ENCODE assay signal across 17 cellular contexts in genomic region chr4:22587253-22587652, GRCh38.
DNase-seq lines count a peak whose midpoint lies in the region; ATAC-seq and TF ChIP-seq lines count a peak whose summit lies in the region.
"Had no signal": no experiment of that assay in that cellular context is flagged by ENCODE, and none has a peak within 500 bp of the region (broad histone marks: within the 10 kb centered on the region; RNA-seq: fewer than 3 reads in every experiment).

No MANE protein-coding gene starts in this region.

- no peaks in the 10 kb centered on the region for H3K36me3 Mint-ChIP-seq in activated CD4-positive, alpha-beta T cell treated with anti-CD3 and anti-CD28 coated beads, Interleukin-2, amount 10 ng/mL, durations not matched to agents 24 days and 14 days (ENCODE audit: low read depth)
- H3K36me3 Mint-ChIP-seq in activated CD4-positive, alpha-beta T cell treated with anti-CD3 and anti-CD28 coated beads, Interleukin-2, amount 10 ng/mL, durations not matched to agents 7 days and 5 days (ENCODE audit: low read depth) = no peaks in the 10 kb centered on the region
- no peaks in the 10 kb centered on the region for H3K36me3 Mint-ChIP-seq in activated naive CD8-positive, alpha-beta T cell treated with anti-CD3 and anti-CD28 coated beads, Interleukin-2, amount 10 ng/mL, durations not matched to agents 7 days and 5 days
- H3K36me3 Mint-ChIP-seq in activated naive CD8-positive, alpha-beta T cell treated with anti-CD3 and anti-CD28 coated beads for 36 hours = no peaks in the 10 kb centered on the region
- H3K36me3 Mint-ChIP-seq in activated CD8-positive, alpha-beta T cell treated with anti-CD3 and anti-CD28 coated beads for 36 hours (ENCODE audit: low read depth) = no peaks in the 10 kb centered on the region
- H3K36me3 Mint-ChIP-seq: CD4-positive, alpha-beta memory T cell had no signal

- no peaks in the 10 kb centered on the region for H3K27me3 ChIP-seq in esophagus muscularis mucosa

- DNase-seq in activated CD4-positive, alpha-beta T cell treated with anti-CD3 and anti-CD28 coated beads, Interleukin-2, amount 10 ng/mL, durations not matched to agents 24 days and 14 days = peak; percentile 44
- DNase-seq in activated CD4-positive, alpha-beta T cell treated with anti-CD3 and anti-CD28 coated beads, Interleukin-2, amount 10 ng/mL, durations not matched to agents 7 days and 5 days = no peak
- DNase-seq in activated naive CD8-positive, alpha-beta T cell treated with anti-CD3 and anti-CD28 coated beads, Interleukin-2, amount 10 ng/mL, durations not matched to agents 7 days and 5 days = no peak
- DNase-seq in activated naive CD8-positive, alpha-beta T cell treated with anti-CD3 and anti-CD28 coated beads for 36 hours = no peak
- no peak for DNase-seq in activated CD8-positive, alpha-beta T cell treated with anti-CD3 and anti-CD28 coated beads for 36 hours
- DNase-seq in esophagus muscularis mucosa (ENCODE audit: extremely low spot score) (peak; percentile 24), Kasumi-1 (lab: John Stamatoyannopoulos, UW) (no peak)
- DNase-seq: C1 segment of cervical spinal cord; Calu3; CD4-positive, alpha-beta memory T cell; COR-L47; DMS53; DMS79 treated with DMSO at 0.1 percent for 48 hours; GF-D8; GOT3; HFFc6 had no signal

- no peak for TF ChIP-seq EP300 in esophagus muscularis mucosa (IDR thresholded peaks at IDR 0.05)

- CTCF ChIA-PET in activated CD4-positive, alpha-beta T cell treated with anti-CD3 and anti-CD28 coated beads, Interleukin-2, amount 10 ng/mL, durations not matched to agents 7 days and 5 days (lab: Charles Lee) = no interaction called here
- CTCF ChIA-PET in activated CD8-positive, alpha-beta T cell treated with anti-CD3 and anti-CD28 coated beads for 36 hours (lab: Charles Lee) = no interaction called here

- peak; percentile 30 for ATAC-seq in activated naive CD8-positive, alpha-beta T cell treated with anti-CD3 and anti-CD28 coated beads, Interleukin-2, amount 10 ng/mL, durations not matched to agents 7 days and 5 days (ENCODE audit: low read depth)
- ATAC-seq in activated CD8-positive, alpha-beta T cell treated with anti-CD3 and anti-CD28 coated beads for 36 hours = peak; percentile 7

- no peak for TF ChIP-seq POLR2A in esophagus muscularis mucosa (IDR thresholded peaks at IDR 0.05; ENCODE audit: low read depth)

- no peak overlapping the region for H3K27ac ChIP-seq in esophagus muscularis mucosa (replicated peaks in 1 of 4)

- no peak overlapping the region for H3K4me3 Mint-ChIP-seq in activated CD4-positive, alpha-beta T cell treated with anti-CD3 and anti-CD28 coated beads, Interleukin-2, amount 10 ng/mL, durations not matched to agents 24 days and 14 days
- no peak overlapping the region for H3K4me3 Mint-ChIP-seq in activated CD4-positive, alpha-beta T cell treated with anti-CD3 and anti-CD28 coated beads, Interleukin-2, amount 10 ng/mL, durations not matched to agents 7 days and 5 days
- H3K4me3 Mint-ChIP-seq in activated naive CD8-positive, alpha-beta T cell treated with anti-CD3 and anti-CD28 coated beads, Interleukin-2, amount 10 ng/mL, durations not matched to agents 7 days and 5 days = no peak overlapping the region
- no peak overlapping the region for H3K4me3 Mint-ChIP-seq in activated naive CD8-positive, alpha-beta T cell treated with anti-CD3 and anti-CD28 coated beads for 36 hours
- H3K4me3 Mint-ChIP-seq in activated CD8-positive, alpha-beta T cell treated with anti-CD3 and anti-CD28 coated beads for 36 hours = no peak overlapping the region
- H3K4me3 Mint-ChIP-seq: CD4-positive, alpha-beta memory T cell; HFFc6 had no signal

- H3K27ac Mint-ChIP-seq in activated CD4-positive, alpha-beta T cell treated with anti-CD3 and anti-CD28 coated beads, Interleukin-2, amount 10 ng/mL, durations not matched to agents 24 days and 14 days = no peak overlapping the region
- no peak overlapping the region for H3K27ac Mint-ChIP-seq in activated CD4-positive, alpha-beta T cell treated with anti-CD3 and anti-CD28 coated beads, Interleukin-2, amount 10 ng/mL, durations not matched to agents 7 days and 5 days
- H3K27ac Mint-ChIP-seq in activated naive CD8-positive, alpha-beta T cell treated with anti-CD3 and anti-CD28 coated beads, Interleukin-2, amount 10 ng/mL, durations not matched to agents 7 days and 5 days = no peak overlapping the region
- no peak overlapping the region for H3K27ac Mint-ChIP-seq in activated naive CD8-positive, alpha-beta T cell treated with anti-CD3 and anti-CD28 coated beads for 36 hours
- no peak overlapping the region for H3K27ac Mint-ChIP-seq in activated CD8-positive, alpha-beta T cell treated with anti-CD3 and anti-CD28 coated beads for 36 hours
- H3K27ac Mint-ChIP-seq: CD4-positive, alpha-beta memory T cell; HFFc6 had no signal

- WGBS in esophagus muscularis mucosa = 88% methylated on average over 7 of the region's 7 CpGs

- TF ChIP-seq CTCF in activated CD8-positive, alpha-beta T cell treated with anti-CD3 and anti-CD28 coated beads for 36 hours (IDR thresholded peaks at IDR 0.05) = no peak
- no peak for TF ChIP-seq CTCF in esophagus muscularis mucosa (IDR thresholded peaks at IDR 0.05)

- H3K27me3 Mint-ChIP-seq in activated CD4-positive, alpha-beta T cell treated with anti-CD3 and anti-CD28 coated beads, Interleukin-2, amount 10 ng/mL, durations not matched to agents 24 days and 14 days = peaks cover 2% of the 10 kb centered on the region
- no peaks in the 10 kb centered on the region for H3K27me3 Mint-ChIP-seq in activated CD4-positive, alpha-beta T cell treated with anti-CD3 and anti-CD28 coated beads, Interleukin-2, amount 10 ng/mL, durations not matched to agents 7 days and 5 days
- no peaks in the 10 kb centered on the region for H3K27me3 Mint-ChIP-seq in activated naive CD8-positive, alpha-beta T cell treated with anti-CD3 and anti-CD28 coated beads, Interleukin-2, amount 10 ng/mL, durations not matched to agents 7 days and 5 days
- no peaks in the 10 kb centered on the region for H3K27me3 Mint-ChIP-seq in activated naive CD8-positive, alpha-beta T cell treated with anti-CD3 and anti-CD28 coated beads for 36 hours
- no peaks in the 10 kb centered on the region for H3K27me3 Mint-ChIP-seq in activated CD8-positive, alpha-beta T cell treated with anti-CD3 and anti-CD28 coated beads for 36 hours
- H3K27me3 Mint-ChIP-seq: CD4-positive, alpha-beta memory T cell had no signal

- H3K9me3 Mint-ChIP-seq in activated CD4-positive, alpha-beta T cell treated with anti-CD3 and anti-CD28 coated beads, Interleukin-2, amount 10 ng/mL, durations not matched to agents 24 days and 14 days = no peaks in the 10 kb centered on the region
- H3K9me3 Mint-ChIP-seq in activated CD4-positive, alpha-beta T cell treated with anti-CD3 and anti-CD28 coated beads, Interleukin-2, amount 10 ng/mL, durations not matched to agents 7 days and 5 days = no peaks in the 10 kb centered on the region
- H3K9me3 Mint-ChIP-seq in activated naive CD8-positive, alpha-beta T cell treated with anti-CD3 and anti-CD28 coated beads, Interleukin-2, amount 10 ng/mL, durations not matched to agents 7 days and 5 days = no peaks in the 10 kb centered on the region
- H3K9me3 Mint-ChIP-seq in activated naive CD8-positive, alpha-beta T cell treated with anti-CD3 and anti-CD28 coated beads for 36 hours = no peaks in the 10 kb centered on the region
- H3K9me3 Mint-ChIP-seq in activated CD8-positive, alpha-beta T cell treated with anti-CD3 and anti-CD28 coated beads for 36 hours = no peaks in the 10 kb centered on the region
- H3K9me3 Mint-ChIP-seq: HFFc6 had no signal

- H3K4me3 ChIP-seq in esophagus muscularis mucosa = no peak overlapping the region
- H3K4me3 ChIP-seq: HAP-1 had no signal

- no peaks in the 10 kb centered on the region for H3K36me3 ChIP-seq in esophagus muscularis mucosa
- H3K36me3 ChIP-seq: HAP-1 had no signal

- intact Hi-C loops in activated CD4-positive, alpha-beta T cell treated with anti-CD3 and anti-CD28 coated beads, Interleukin-2, amount 10 ng/mL, durations not matched to agents 24 days and 14 days (cut with micrococcal nuclease) = no loop called here
- intact Hi-C loops in activated CD8-positive, alpha-beta T cell treated with anti-CD3 and anti-CD28 coated beads for 36 hours (cut with micrococcal nuclease) = no loop called here
- intact Hi-C loops in esophagus muscularis mucosa (cut with DNase I) = no loop called here

- H3K9me3 ChIP-seq in esophagus muscularis mucosa = no peaks in the 10 kb centered on the region
- H3K9me3 ChIP-seq: HAP-1 had no signal

- H3K4me1 Mint-ChIP-seq in activated CD4-positive, alpha-beta T cell treated with anti-CD3 and anti-CD28 coated beads, Interleukin-2, amount 10 ng/mL, durations not matched to agents 24 days and 14 days = no peaks in the 10 kb centered on the region
- H3K4me1 Mint-ChIP-seq in activated CD4-positive, alpha-beta T cell treated with anti-CD3 and anti-CD28 coated beads, Interleukin-2, amount 10 ng/mL, durations not matched to agents 7 days and 5 days = no peaks in the 10 kb centered on the region
- H3K4me1 Mint-ChIP-seq in activated naive CD8-positive, alpha-beta T cell treated with anti-CD3 and anti-CD28 coated beads, Interleukin-2, amount 10 ng/mL, durations not matched to agents 7 days and 5 days = no peaks in the 10 kb centered on the region
- H3K4me1 Mint-ChIP-seq in activated naive CD8-positive, alpha-beta T cell treated with anti-CD3 and anti-CD28 coated beads for 36 hours = no peaks in the 10 kb centered on the region
- no peaks in the 10 kb centered on the region for H3K4me1 Mint-ChIP-seq in activated CD8-positive, alpha-beta T cell treated with anti-CD3 and anti-CD28 coated beads for 36 hours (ENCODE audit: low read depth)
- H3K4me1 Mint-ChIP-seq: CD4-positive, alpha-beta memory T cell had no signal

- H3K4me1 ChIP-seq in esophagus muscularis mucosa = no peaks in the 10 kb centered on the region
- H3K4me1 ChIP-seq: HAP-1 had no signal

- POLR2A ChIA-PET in activated CD4-positive, alpha-beta T cell treated with anti-CD3 and anti-CD28 coated beads, Interleukin-2, amount 10 ng/mL, durations not matched to agents 7 days and 5 days (lab: Charles Lee) = no interaction called here
- POLR2A ChIA-PET in activated naive CD8-positive, alpha-beta T cell treated with anti-CD3 and anti-CD28 coated beads, Interleukin-2, amount 10 ng/mL, durations not matched to agents 7 days and 5 days (lab: Charles Lee) = no interaction called here
- POLR2A ChIA-PET in activated CD8-positive, alpha-beta T cell treated with anti-CD3 and anti-CD28 coated beads for 36 hours (lab: Charles Lee) = no interaction called here

Comparison
In these comparisons a context has a peak if more than half of its experiments do, and no peak if none do; other contexts are left out.
1. DNase-seq: peak in activated CD4-positive, alpha-beta T cell treated with anti-CD3 and anti-CD28 coated beads, Interleukin-2, amount 10 ng/mL, durations not matched to agents 24 days and 14 days (single experiment) and esophagus muscularis mucosa (single experiment); none in activated CD4-positive, alpha-beta T cell treated with anti-CD3 and anti-CD28 coated beads, Interleukin-2, amount 10 ng/mL, durations not matched to agents 7 days and 5 days (single experiment), activated naive CD8-positive, alpha-beta T cell treated with anti-CD3 and anti-CD28 coated beads, Interleukin-2, amount 10 ng/mL, durations not matched to agents 7 days and 5 days (single experiment), activated naive CD8-positive, alpha-beta T cell treated with anti-CD3 and anti-CD28 coated beads for 36 hours (single experiment), activated CD8-positive, alpha-beta T cell treated with anti-CD3 and anti-CD28 coated beads for 36 hours (single experiment) and Kasumi-1 (0 of 2).